ENCODE assay signal across 8 cellular contexts in genomic region chr5:141636413-141637265, GRCh38. TPM values are rescaled to one million over a fixed set of nuclear protein-coding genes. Genes with fewer than 3 reads are reported as not detected.
DNase-seq lines count a peak whose midpoint lies in the region; TF ChIP-seq lines count a peak whose summit lies in the region.

Gene HDAC3 (minus strand): TSS chr5:141636849. CDS start chr5:141636790, 59 bp downstream.
Gene RELL2 (plus strand): TSS chr5:141636997. CDS start chr5:141638226, 1,229 bp downstream.

- H3K4me3 ChIP-seq in H7 (ENCODE audit: insufficient read depth, low read depth, low read length) (peak within 1 kb of the TSS; percentile 84), MG63 (peak within 1 kb of the TSS; percentile 99), suprapubic skin (peak within 1 kb of the TSS; percentile 89)

- no peak for TF ChIP-seq CTCF in suprapubic skin (IDR thresholded peaks at IDR 0.05)

- in situ Hi-C loops in G401 (cut with HindIII; ENCODE audit: low sequenced_read_pairs) = no loop called here

- WGBS in suprapubic skin = 1% methylated on average over 47 of the region's 66 CpGs

- H3K36me3 ChIP-seq in H7 (replicated peaks; ENCODE audit: control insufficient read depth, insufficient read depth, low read length) = peaks cover 2% of the 10 kb centered on the region
- H3K36me3 ChIP-seq in MG63 = peaks cover 40% of the 10 kb centered on the region
- peaks cover 14% of the 10 kb centered on the region for H3K36me3 ChIP-seq in suprapubic skin

- H3K9me3 ChIP-seq in MG63 = no peaks in the 10 kb centered on the region
- no peaks in the 10 kb centered on the region for H3K9me3 ChIP-seq in suprapubic skin

- DNase-seq in G401 (ENCODE audit: low spot score) (peak; percentile 93), H7 (peak; percentile 99), MG63 (peak; percentile 94), SK-N-DZ (ENCODE audit: low spot score) (peak; percentile 89), germinal center (ENCODE audit: low spot score) (peak; percentile 96), occipital lobe (lab: John Stamatoyannopoulos, UW) (peak; percentile 92), suprapubic skin (ENCODE audit: low spot score in 2 of 2) (peak; percentile 95 to 96)
- DNase-seq in activated naive CD4-positive, alpha-beta T cell treated with Interleukin-2 at 50 U/mL for 16 hours = peak; percentile 95

- peaks cover 45% of the 10 kb centered on the region for H3K4me1 ChIP-seq in suprapubic skin

- peak within 1 kb of the TSS; percentile 68 for H3K27ac ChIP-seq in suprapubic skin

- TF ChIP-seq EP300 in suprapubic skin (IDR thresholded peaks at IDR 0.05) = no peak

- H3K27me3 ChIP-seq in H7 (ENCODE audit: control insufficient read depth, insufficient read depth, low read length) (peaks cover 6% of the 10 kb centered on the region), MG63 (no peaks in the 10 kb centered on the region; the same call in 1 of the 2 replicates), suprapubic skin (no peaks in the 10 kb centered on the region)

- peak in 1 of 2 donors; percentile 69 for TF ChIP-seq POLR2A in suprapubic skin (IDR thresholded peaks at IDR 0.05)

RNA-seq across cellular contexts. Expression of gene HDAC3, which starts in this region (rescaled TPM):
- 105 and 117 TPM in 2 replicates for total RNA-seq in G401 (2014; rRNA removed; shearing (Covaris generic))
- 81.3 and 82.7 TPM in 2 replicates for total RNA-seq in H7 (2014; rRNA removed; shearing (Covaris generic))
- total RNA-seq in MG63 (2014; rRNA removed; shearing (Covaris generic); ENCODE audit: low replicate concordance) = 122 and 169 TPM in 2 replicates
- polyA plus RNA-seq in SK-N-DZ (2014; cell fraction: cytosol; rRNA removed) = 76.1 and 92.0 TPM in 2 replicates
- polyA plus RNA-seq in SK-N-DZ (2014; cell fraction: nucleus; rRNA removed) = 181 and 195 TPM in 2 replicates
- total RNA-seq in occipital lobe (46.5 TPM), suprapubic skin (10 to 100 TPM; 50.0 to 79.2 (median 59.4) TPM)

RNA-seq across cellular contexts. Expression of gene RELL2, which starts in this region (rescaled TPM):
- 9.9 and 21.2 TPM in 2 replicates for total RNA-seq in G401 (2014; rRNA removed; shearing (Covaris generic))
- total RNA-seq in H7 (2014; rRNA removed; shearing (Covaris generic)) = 7.4 and 8.9 TPM in 2 replicates
- 13.2 and 15.1 TPM in 2 replicates for total RNA-seq in MG63 (2014; rRNA removed; shearing (Covaris generic); ENCODE audit: low replicate concordance)
- 31.9 and 42.4 TPM in 2 replicates for polyA plus RNA-seq in SK-N-DZ (2014; cell fraction: cytosol; rRNA removed)
- 110 and 123 TPM in 2 replicates for polyA plus RNA-seq in SK-N-DZ (2014; cell fraction: nucleus; rRNA removed)
- total RNA-seq in occipital lobe (8.4 TPM), suprapubic skin (1 to 10 TPM; 2.9 to 9.0 (median 5.7) TPM)

Comparison
In these comparisons a context has a peak if more than half of its experiments do, and no peak if none do; other contexts are left out.
1. Peak in every context shown above with its lines: DNase-seq, H3K4me3 ChIP-seq and H3K27ac ChIP-seq.